Comparison of ENCODE assay signal across 11 cellular contexts in the genomic region with DNA sequence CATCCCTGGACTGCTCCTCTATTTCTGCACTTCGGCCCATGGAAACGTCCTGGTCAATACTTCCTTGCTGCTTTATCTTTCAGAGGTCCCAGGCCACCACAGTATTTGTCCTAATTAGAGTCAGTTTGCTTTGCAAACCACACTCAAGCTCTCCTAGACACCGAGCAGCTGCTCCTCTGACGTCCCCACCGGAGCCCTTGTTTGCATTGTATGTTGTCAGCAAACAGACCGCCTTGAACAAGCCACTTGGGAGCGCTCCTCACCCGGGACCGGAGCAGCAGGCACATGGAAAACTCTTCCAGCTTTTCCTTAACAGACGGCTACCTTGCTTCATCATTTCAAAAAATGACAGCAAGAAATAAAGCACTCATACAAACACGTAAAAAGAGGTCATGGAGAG. TPM values are rescaled to one million over a fixed set of nuclear protein-coding genes. Genes with fewer than 3 reads are reported as not detected.
DNase-seq lines count a peak whose midpoint lies in the region; ATAC-seq and TF ChIP-seq lines count a peak whose summit lies in the region.
"Had no signal": no experiment of that assay in that cellular context is flagged by ENCODE, and none has a peak within 500 bp of the region (broad histone marks: within the 10 kb centered on the region; RNA-seq: fewer than 3 reads in every experiment).

No MANE protein-coding gene starts in this region.

- no peaks in the 10 kb centered on the region for H3K9me3 Mint-ChIP-seq in Caco-2 (ENCODE audit: unreplicated experiment)
- H3K9me3 Mint-ChIP-seq: T-helper 1 cell treated with Interleukin-12 subunit alpha and Interleukin-12 subunit beta and Interleukin-4 antibody, amounts not matched to agents 30 μg/mL and 1 μg/mL, for 36 hours had no signal

- BruUV-seq in Caco-2 (replicated peaks; lab: Mats Ljungman, UMichigan), result no TSS peak

- H3K36me3 ChIP-seq in Caco-2 (ENCODE audit: control insufficient read depth, insufficient read depth, low read length) (no peaks in the 10 kb centered on the region), hepatocyte (replicated peaks; ENCODE audit: insufficient read depth, low read depth) (no peaks in the 10 kb centered on the region), thyroid gland (no peaks in the 10 kb centered on the region)

- peak overlapping the region; percentile 22 for H3K4me3 Mint-ChIP-seq in Caco-2 (ENCODE audit: unreplicated experiment)
- H3K4me3 Mint-ChIP-seq: activated naive CD8-positive, alpha-beta T cell; T-helper 1 cell treated with Interleukin-12 subunit alpha and Interleukin-12 subunit beta and Interleukin-4 antibody, amounts not matched to agents 30 μg/mL and 1 μg/mL, for 36 hours had no signal

- H3K27ac ChIP-seq in hepatocyte (peak overlapping the region; percentile 26), thyroid gland (no peak overlapping the region)

- H3K79me2 ChIP-seq in hepatocyte, result no peaks in the 10 kb centered on the region

- no peaks in the 10 kb centered on the region for H4K20me1 ChIP-seq in hepatocyte (ENCODE audit: insufficient read depth, poor library complexity, severe bottlenecking)

- H3K4me1 Mint-ChIP-seq in Caco-2 (ENCODE audit: low read depth, unreplicated experiment), result peaks cover 23% of the 10 kb centered on the region

- H3K9me3 ChIP-seq in Caco-2 (no peaks in the 10 kb centered on the region), hepatocyte (ENCODE audit: low read depth) (no peaks in the 10 kb centered on the region), thyroid gland (no peaks in the 10 kb centered on the region)

- POLR2A ChIA-PET in Caco-2 (lab: Charles Lee), result interaction anchor here (1.4 kb wide), 1 partner anchor 11 kb away, joined by 4 read pairs; no protein-coding TSS in a partner anchor

- H3K4me3 ChIP-seq in Caco-2 (ENCODE audit: low read depth, low read length) (no peak overlapping the region), hepatocyte (no peak overlapping the region), thyroid gland (replicated peaks in 1 of 3) (no peak overlapping the region)

- ATAC-seq in GM19395 (IDR thresholded peaks at IDR 0.05; ENCODE audit: unreplicated experiment), result no peak

- H3K27me3 ChIP-seq in Caco-2 (replicated peaks; ENCODE audit: control insufficient read depth, insufficient read depth, low read length) (no peaks in the 10 kb centered on the region), hepatocyte (no peaks in the 10 kb centered on the region), thyroid gland (no peaks in the 10 kb centered on the region)

- peak in 1 of 2 experiments; percentile 56 for TF ChIP-seq CTCF in Caco-2 (IDR thresholded peaks at IDR 0.05; ENCODE audit: insufficient read depth in 1 of 2, low read depth in 1 of 2, low read length in 1 of 2, severe bottlenecking in 1 of 2, unreplicated experiment in 1 of 2)
- TF ChIP-seq CTCF in hepatocyte (IDR thresholded peaks at IDR 0.05; ENCODE audit: poor library complexity), result peak; percentile 28
- TF ChIP-seq CTCF in thyroid gland (IDR thresholded peaks at IDR 0.05), result no peak

- no peak overlapping the region for H3K27ac Mint-ChIP-seq in Caco-2 (ENCODE audit: unreplicated experiment)
- H3K27ac Mint-ChIP-seq: activated naive CD8-positive, alpha-beta T cell; T-helper 1 cell treated with Interleukin-12 subunit alpha and Interleukin-12 subunit beta and Interleukin-4 antibody, amounts not matched to agents 30 μg/mL and 1 μg/mL, for 36 hours had no signal

- H3K36me3 Mint-ChIP-seq in Caco-2 (ENCODE audit: insufficient read depth, unreplicated experiment), result no peaks in the 10 kb centered on the region
- H3K36me3 Mint-ChIP-seq: activated naive CD8-positive, alpha-beta T cell had no signal

- peak overlapping the region; percentile 18 for H3K4me2 ChIP-seq in hepatocyte

- no peak for TF ChIP-seq POLR2A in thyroid gland (IDR thresholded peaks at IDR 0.05)

- no peaks in the 10 kb centered on the region for H3K9me2 ChIP-seq in hepatocyte (replicated peaks; ENCODE audit: insufficient read depth)

- no peak overlapping the region for H2AFZ ChIP-seq in hepatocyte

- CTCF ChIA-PET in Caco-2 (lab: Charles Lee), result interaction anchor here (0.8 to 3.4 kb wide), 12 partner anchors 10 to 611 kb away, joined by 3 to 57 read pairs (median 6); a partner anchor contains a TSS

- peaks cover 18% of the 10 kb centered on the region; the same call in 1 of the 2 replicates for H3K4me1 ChIP-seq in Caco-2
- peaks cover 3% of the 10 kb centered on the region for H3K4me1 ChIP-seq in hepatocyte (ENCODE audit: insufficient read depth)
- H3K4me1 ChIP-seq in thyroid gland, result no peaks in the 10 kb centered on the region

- 9% methylated on average over 11 of the region's 11 CpGs for WGBS in hepatocyte (ENCODE audit: low lambda C conversion rate, missing lambda C conversion rate)
- WGBS in thyroid gland, 2 donors, result 12 to 19% methylated on average over 11 of the region's 11 CpGs

- H3K27me3 Mint-ChIP-seq in Caco-2 (ENCODE audit: insufficient read depth, unreplicated experiment), result no peaks in the 10 kb centered on the region

- intact Hi-C loops in Caco-2 (cut with micrococcal nuclease; ENCODE audit: unreplicated experiment), result loop anchor here (5.0 kb wide), 1 partner anchor 409 kb away; no protein-coding TSS in a partner anchor
- intact Hi-C loops in thyroid gland (cut with DNase I), result loop anchor here (5.0 kb wide), 1 partner anchor 454 kb away; no protein-coding TSS in a partner anchor

- peak; percentile 75 to 80 for DNase-seq in Caco-2
- DNase-seq in NCI-H1105 (lab: John Stamatoyannopoulos, UW), result peak; percentile 66
- peak; percentile 73 to 90 for DNase-seq in NCI-H524 (lab: John Stamatoyannopoulos, UW)
- DNase-seq in hepatocyte (ENCODE audit: low spot score), result peak; percentile 77
- DNase-seq in NOMO-1 treated with DMSO at 0.1 percent for 48 hours (lab: John Stamatoyannopoulos, UW; ENCODE audit: unreplicated experiment), result no peak
- no peak for DNase-seq in thyroid gland
- no peak for DNase-seq in SW 1271 (lab: John Stamatoyannopoulos, UW)
- DNase-seq: stimulated activated CD4-positive, alpha-beta T cell treated with anti-CD3 and anti-CD28 coated beads, Interleukin-12 subunit alpha, Interleukin-12 subunit beta, amount 100 ng/mL, for 4 hours had no signal

RNA-seq across cellular contexts. Expression of a gene that starts 51.5 kb away (rescaled TPM):
- total RNA-seq in Caco-2 (2022) (132 and 141 TPM in 2 replicates), hepatocyte (63.2 and 77.1 TPM in 2 replicates), thyroid gland (100 to 1,000 TPM in 3 of 4 donors, 10 to 100 TPM in 1; 50.2 to 145 (median 120) TPM)
- 104 and 121 TPM in 2 replicates for polyA plus RNA-seq in hepatocyte

Comparison
In these comparisons a context has a peak if more than half of its experiments do, and no peak if none do; other contexts are left out.
1. DNase-seq: peak in Caco-2 (2 of 2), NCI-H1105 (single experiment), NCI-H524 (2 of 2) and hepatocyte (single experiment); none in NOMO-1 treated with DMSO at 0.1 percent for 48 hours (single experiment), thyroid gland (0 of 2) and SW 1271 (0 of 2).